21 cellular contexts compared by ENCODE assay signal in the genomic region with DNA sequence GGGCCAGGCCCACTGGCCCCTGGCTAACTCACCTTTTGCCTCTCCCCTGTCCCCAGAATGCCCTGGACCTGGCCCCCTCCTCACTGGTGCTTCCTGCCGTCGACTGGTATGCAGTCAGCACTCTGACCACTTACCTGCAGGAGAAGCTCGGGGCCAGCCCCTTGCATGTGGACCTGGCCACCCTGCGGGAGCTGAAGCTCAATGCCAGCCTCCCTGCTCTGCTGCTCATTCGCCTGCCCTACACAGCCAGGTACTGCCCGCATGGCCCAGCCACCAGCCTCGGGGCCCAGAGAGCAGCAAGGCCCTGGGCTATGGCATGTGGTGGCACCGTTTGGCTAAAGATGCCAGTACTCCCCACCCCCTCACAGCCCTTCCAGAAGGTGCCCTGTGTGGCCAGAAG.
"Had no signal": no experiment of that assay in that cellular context is flagged by ENCODE, and none has a peak within 500 bp of the region (broad histone marks: within the 10 kb centered on the region; RNA-seq: fewer than 3 reads in every experiment).

No MANE protein-coding gene starts in this region.

- H3K9me3 ChIP-seq: SK-N-SH had no signal

- DNase-seq: IMR-90, Kasumi-1, MM.1S, NCI-H1092 treated with DMSO at 0.1 percent for 48 hours, NCI-H1436, NCI-H187, NCI-H2029, NCI-H2081 treated with DMSO at 0.1 percent for 48 hours, NCI-H2171, NCI-H226, NCI-H446, NCI-H510A, NCI-H524 treated with DMSO at 0.1 percent for 48 hours, NCI-H69, NCI-H774, RPMI8226, SHP77, SK-N-SH, SW 1271 had no signal

- H3K27ac ChIP-seq: KMS-11 had no signal

- ATAC-seq: HepG2 had no signal
